8 cellular contexts compared by ENCODE assay signal in the genomic region with DNA sequence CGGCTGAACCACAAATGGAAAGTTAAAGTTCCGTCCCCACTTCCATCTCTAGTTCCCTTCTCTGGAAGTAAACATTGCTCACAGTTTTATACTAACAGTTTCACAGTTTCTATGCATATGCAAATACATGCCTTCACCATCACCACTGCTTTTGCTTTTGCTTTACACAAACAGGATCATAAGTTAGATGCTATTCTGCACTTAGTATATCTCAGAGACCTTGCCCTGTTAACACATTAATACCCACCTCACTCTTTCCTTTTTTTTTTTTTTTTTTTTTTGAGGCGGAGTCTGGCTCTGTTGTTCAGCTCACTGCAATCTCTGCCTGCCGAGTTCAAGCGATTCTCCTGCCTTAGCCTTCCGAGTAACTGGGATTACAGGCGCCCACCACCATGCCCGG. TPM values are rescaled to one million over a fixed set of nuclear protein-coding genes. Genes with fewer than 3 reads are reported as not detected.
DNase-seq lines count a peak whose midpoint lies in the region; ATAC-seq lines count a peak whose summit lies in the region.

No MANE protein-coding gene starts in this region.

- H3K9me3 ChIP-seq in subcutaneous abdominal adipose tissue (ENCODE audit: control insufficient read depth in 5 of 5, low read length in 5 of 5), result no peaks in the 10 kb centered on the region

- H3K4me3 ChIP-seq in subcutaneous abdominal adipose tissue (ENCODE audit: low read depth in 1 of 5, low read length in 5 of 5), result peak overlapping the region; percentile 69 to 96 (median 92)

- peaks cover 0 to 20% of the 10 kb centered on the region in 2 donors for H3K36me3 Mint-ChIP-seq in activated naive CD4-positive, alpha-beta T cell treated with anti-CD3 and anti-CD28 coated beads, Interleukin-2, amount 50 U/mL, for 72 hours
- peaks cover 0 to 4% (median 0%) of the 10 kb centered on the region in 3 donors for H3K36me3 Mint-ChIP-seq in immature natural killer cell

- peak overlapping the region; percentile 85 for H3K27ac ChIP-seq in subcutaneous abdominal adipose tissue (ENCODE audit: low read depth, low read length)

- H3K4me3 Mint-ChIP-seq in immature natural killer cell, result peak overlapping the region; percentile 96 to 100 (median 99)

- no peaks in the 10 kb centered on the region for H3K9me3 Mint-ChIP-seq in activated naive CD4-positive, alpha-beta T cell treated with anti-CD3 and anti-CD28 coated beads, Interleukin-2, amount 50 U/mL, for 72 hours
- H3K9me3 Mint-ChIP-seq in immature natural killer cell, result no peaks in the 10 kb centered on the region

- DNase-seq in Right ventricle myocardium superior (no peak), cardiac septum (ENCODE audit: low spot score) (no peak), immature natural killer cell (peak; percentile 38 to 49 (median 46)), GOT3 (lab: John Stamatoyannopoulos, UW) (no peak), SK-N-DZ (ENCODE audit: low spot score) (no peak)
- no peak for DNase-seq in activated naive CD4-positive, alpha-beta T cell treated with anti-CD3 and anti-CD28 coated beads, Interleukin-2, amount 50 U/mL, for 72 hours (ENCODE audit: low spot score in 2 of 2)

- peaks cover 0 to 2% (median 1%) of the 10 kb centered on the region in 3 donors for H3K27me3 Mint-ChIP-seq in immature natural killer cell (ENCODE audit: low read depth in 3 of 3)

- ATAC-seq in Right ventricle myocardium superior (ENCODE audit: poor library complexity) (peak; percentile 8), HG03135 (IDR thresholded peaks at IDR 0.05; ENCODE audit: unreplicated experiment) (peak; percentile 66)
- ATAC-seq in activated naive CD4-positive, alpha-beta T cell treated with anti-CD3 and anti-CD28 coated beads, Interleukin-2, amount 50 U/mL, for 72 hours, result peak; percentile 2 to 36

- intact Hi-C loops in Right ventricle myocardium superior (cut with DNase I) (loop anchor here (5.0 kb wide), 2 partner anchors 70 to 200 kb away; a partner anchor contains a TSS), cardiac septum (cut with DNase I) (loop anchor here (2.0 to 5.0 kb wide), 4 partner anchors 42 to 270 kb away; a partner anchor contains a TSS)

- peaks cover 37 to 61% of the 10 kb centered on the region in 2 donors for H3K4me1 Mint-ChIP-seq in immature natural killer cell

- peaks cover 2 to 28% (median 18%) of the 10 kb centered on the region in 5 donors for H3K4me1 ChIP-seq in subcutaneous abdominal adipose tissue (ENCODE audit: control insufficient read depth in 5 of 5, insufficient read depth in 5 of 5, low read length in 5 of 5)

- peak overlapping the region in 4 of 5 donors; percentile 81 to 89 (median 88) for H3K9ac ChIP-seq in subcutaneous abdominal adipose tissue (ENCODE audit: low read length in 5 of 5)

- H3K36me3 ChIP-seq in subcutaneous abdominal adipose tissue (ENCODE audit: control insufficient read depth in 5 of 5, insufficient read depth in 5 of 5, low read length in 5 of 5), result peaks cover 3 to 11% (median 11%) of the 10 kb centered on the region in 5 donors

- H3K27ac Mint-ChIP-seq in activated naive CD4-positive, alpha-beta T cell treated with anti-CD3 and anti-CD28 coated beads, Interleukin-2, amount 50 U/mL, for 72 hours, result peak overlapping the region; percentile 97
- peak overlapping the region; percentile 94 to 100 (median 98) for H3K27ac Mint-ChIP-seq in immature natural killer cell

- no peaks in the 10 kb centered on the region for H3K27me3 ChIP-seq in subcutaneous abdominal adipose tissue (ENCODE audit: control insufficient read depth in 5 of 5, insufficient read depth in 4 of 5, low read length in 5 of 5)

RNA-seq across cellular contexts. Expression of a gene that starts 0.9 kb away (rescaled TPM):
- total RNA-seq in Right ventricle myocardium superior (9.3 TPM), cardiac septum (15.7 TPM)
- total RNA-seq in activated naive CD4-positive, alpha-beta T cell treated with anti-CD3 and anti-CD28 coated beads, Interleukin-2, amount 50 U/mL, for 72 hours, result 10 to 100 TPM; 43.3 to 69.8 TPM
- polyA plus RNA-seq in immature natural killer cell, result 1 to 10 TPM in 2 of 3 donors, not detected in 1; 4.2 to 8.1 TPM
- polyA plus RNA-seq in SK-N-DZ (2014; cell fraction: cytosol; rRNA removed), result 0.07 and 0.08 TPM in 2 replicates
- 0.52 and 5.5 TPM in 2 replicates for polyA plus RNA-seq in SK-N-DZ (2014; cell fraction: nucleus; rRNA removed)

RNA-seq across cellular contexts. Expression of a gene that starts 23.5 kb away (rescaled TPM):
- total RNA-seq in Right ventricle myocardium superior (0.70 TPM), cardiac septum (0.35 TPM)
- under 1 TPM; 0.04 to 0.09 TPM for total RNA-seq in activated naive CD4-positive, alpha-beta T cell treated with anti-CD3 and anti-CD28 coated beads, Interleukin-2, amount 50 U/mL, for 72 hours
- under 1 TPM in 1 of 3 donors, not detected in 2; 0.21 TPM for polyA plus RNA-seq in immature natural killer cell
- 0.08 and 0.14 TPM in 2 replicates for polyA plus RNA-seq in SK-N-DZ (2014; cell fraction: cytosol; rRNA removed)
- polyA plus RNA-seq in SK-N-DZ (2014; cell fraction: nucleus; rRNA removed), result 0.06 TPM in 1 of 2 replicates, not detected in the other

RNA-seq across cellular contexts. Expression of a gene that starts 42.2 kb away (rescaled TPM):
- total RNA-seq in Right ventricle myocardium superior, result 15.6 TPM
- total RNA-seq in cardiac septum, result 21.2 TPM
- 10 to 100 TPM; 43.3 to 58.6 TPM for total RNA-seq in activated naive CD4-positive, alpha-beta T cell treated with anti-CD3 and anti-CD28 coated beads, Interleukin-2, amount 50 U/mL, for 72 hours
- 10 to 100 TPM; 40.2 to 49.4 (median 45.5) TPM for polyA plus RNA-seq in immature natural killer cell
- polyA plus RNA-seq in SK-N-DZ (2014; cell fraction: cytosol; rRNA removed), result 64.1 and 70.6 TPM in 2 replicates
- polyA plus RNA-seq in SK-N-DZ (2014; cell fraction: nucleus; rRNA removed), result 217 and 251 TPM in 2 replicates

RNA-seq across cellular contexts. Expression of a gene that starts 42.6 kb away (rescaled TPM):
- total RNA-seq in Right ventricle myocardium superior (69.2 TPM), cardiac septum (66.0 TPM)
- 100 to 1,000 TPM; 171 to 234 TPM for total RNA-seq in activated naive CD4-positive, alpha-beta T cell treated with anti-CD3 and anti-CD28 coated beads, Interleukin-2, amount 50 U/mL, for 72 hours
- polyA plus RNA-seq in immature natural killer cell, result 10 to 100 TPM; 85.6 to 95.6 (median 93.3) TPM
- polyA plus RNA-seq in SK-N-DZ (2014; cell fraction: cytosol; rRNA removed), result 57.8 and 328 TPM in 2 replicates
- 69.4 and 244 TPM in 2 replicates for polyA plus RNA-seq in SK-N-DZ (2014; cell fraction: nucleus; rRNA removed)

RNA-seq across cellular contexts. Expression of a gene that starts 48.8 kb away (rescaled TPM):
- 18.4 TPM for total RNA-seq in Right ventricle myocardium superior
- total RNA-seq in cardiac septum, result 18.2 TPM
- 10 to 100 TPM; 29.1 to 90.2 TPM for total RNA-seq in activated naive CD4-positive, alpha-beta T cell treated with anti-CD3 and anti-CD28 coated beads, Interleukin-2, amount 50 U/mL, for 72 hours
- 10 to 100 TPM; 17.7 to 29.2 (median 26.2) TPM for polyA plus RNA-seq in immature natural killer cell
- polyA plus RNA-seq in SK-N-DZ (2014; cell fraction: cytosol; rRNA removed), result 27.7 and 34.4 TPM in 2 replicates
- 78.2 and 122 TPM in 2 replicates for polyA plus RNA-seq in SK-N-DZ (2014; cell fraction: nucleus; rRNA removed)

Comparison
In these comparisons a context has a peak if more than half of its experiments do, and no peak if none do; other contexts are left out.
1. ATAC-seq: peak in every context shown above with its lines; median percentile 66 in HG03135; 19 in activated naive CD4-positive, alpha-beta T cell treated with anti-CD3 and anti-CD28 coated beads, Interleukin-2, amount 50 U/mL, for 72 hours; 8 in Right ventricle myocardium superior.
2. DNase-seq: peak in immature natural killer cell (3 of 3); none in Right ventricle myocardium superior (single experiment), cardiac septum (single experiment), activated naive CD4-positive, alpha-beta T cell treated with anti-CD3 and anti-CD28 coated beads, Interleukin-2, amount 50 U/mL, for 72 hours (0 of 2), GOT3 (single experiment) and SK-N-DZ (single experiment).